ENCODE assay signal across 1 cellular context in genomic region chr3:110479676-110480075, GRCh38.
TF ChIP-seq lines count a peak whose summit lies in the region.

No MANE protein-coding gene starts in this region.

TF ChIP-seq in HCT116, 20 proteins besides CTCF, POLR2A, EP300 and RAD21 (continued from another document):
- TF ChIP-seq ZBTB33 (IDR thresholded peaks at IDR 0.05; ENCODE audit: extremely low read depth, insufficient replicate concordance, low read length) (no peak), JUND (IDR thresholded peaks at IDR 0.05) (no peak), REST (IDR thresholded peaks at IDR 0.05; ENCODE audit: low read depth) (no peak), ELF1 (IDR thresholded peaks at IDR 0.05; ENCODE audit: borderline replicate concordance, low read depth) (no peak), EGR1 (IDR thresholded peaks at IDR 0.05; ENCODE audit: low read depth) (no peak)
